Comparison of ENCODE assay signal across 14 cellular contexts in genomic region chr3:157502916-157503620, GRCh38. TPM values are rescaled to one million over a fixed set of nuclear protein-coding genes. Genes with fewer than 3 reads are reported as not detected.
A peak's percentile ranks its signal among the peaks of the same experiment; 100 is the strongest.
DNase-seq lines count a peak whose midpoint lies in the region; ATAC-seq, FAIRE-seq and TF ChIP-seq lines count a peak whose summit lies in the region.
"Had no signal": no experiment of that assay in that cellular context is flagged by ENCODE, and none has a peak within 500 bp of the region (broad histone marks: within the 10 kb centered on the region; RNA-seq: fewer than 3 reads in every experiment).

Gene VEPH1 (minus strand): TSS chr3:157503416. CDS start chr3:157495349, 8,067 bp downstream.

- no peaks in the 10 kb centered on the region for H3K36me3 ChIP-seq in K562 (ENCODE audit: control insufficient read depth, insufficient read depth, low read length)
- H3K36me3 ChIP-seq in aorta (ENCODE audit: control insufficient read depth in 1 of 2, insufficient read depth in 2 of 2, low read length in 1 of 2): no peaks in the 10 kb centered on the region
- H3K36me3 ChIP-seq: BLaER1 treated with 17β-estradiol and CSF1 and Interleukin-3, amounts not matched to agents 10 nM and 100 nM; esophagus squamous epithelium had no signal

- no TSS peak for BruUV-seq in K562 (replicated peaks; lab: Mats Ljungman, UMichigan)

- in situ Hi-C loops in K562 (cut with MboI): no loop called here

- no peaks in the 10 kb centered on the region; a peak in 1 of 5 replicates for H3K27me3 ChIP-seq in K562 (ENCODE audit: control insufficient read depth in 2 of 2, insufficient read depth in 2 of 2, low read length in 2 of 2)
- no peaks in the 10 kb centered on the region for H3K27me3 ChIP-seq in aorta (ENCODE audit: control insufficient read depth in 1 of 2, insufficient read depth in 2 of 2, low read length in 1 of 2)

- H3K9me1 ChIP-seq in K562 (ENCODE audit: control insufficient read depth, insufficient read depth, low read length): no peaks in the 10 kb centered on the region

- H3K27ac ChIP-seq in K562 (ENCODE audit: extremely low read depth, low read depth, low read length) (no peak within 1 kb of the TSS), aorta (ENCODE audit: low read depth in 1 of 2, low read length in 2 of 2) (no peak within 1 kb of the TSS)
- H3K27ac ChIP-seq: BLaER1 treated with 17β-estradiol and CSF1 and Interleukin-3, amounts not matched to agents 10 nM and 100 nM; esophagus squamous epithelium had no signal

- 33% methylated on average over 7 of the region's 7 CpGs for WGBS in K562 (ENCODE audit: insufficient coverage, low coverage, missing lambda C conversion rate)
- WGBS in aorta, 2 donors: 73 to 77% methylated on average over 7 of the region's 7 CpGs

- H3K79me2 ChIP-seq in K562 (ENCODE audit: control insufficient read depth, insufficient read depth, low read length): no peaks in the 10 kb centered on the region

- H3K4me3 ChIP-seq in K562: no peak within 1 kb of the TSS
- H3K4me3 ChIP-seq in aorta (ENCODE audit: low read length in 2 of 2): no peak within 1 kb of the TSS
- H3K4me3 ChIP-seq: BLaER1 treated with 17β-estradiol and CSF1 and Interleukin-3, amounts not matched to agents 10 nM and 100 nM; esophagus squamous epithelium had no signal

- H3K4me1 ChIP-seq in K562 (replicated peaks in 1 of 2; ENCODE audit: control insufficient read depth in 2 of 2, insufficient read depth in 2 of 2, low read length in 2 of 2) (peaks cover 4 to 12% of the 10 kb centered on the region in 2 experiments), aorta (ENCODE audit: control insufficient read depth in 1 of 2, insufficient read depth in 2 of 2, low read length in 2 of 2) (no peaks in the 10 kb centered on the region)

- CTCF ChIA-PET in K562 (lab: Yijun Ruan, JAX; ENCODE audit: low intra/inter-chr PET ratio): no interaction called here

- intact Hi-C loops in K562 (cut with micrococcal nuclease): no loop called here
- intact Hi-C loops in aorta (cut with DNase I): no loop called here

- no peak for TF ChIP-seq RAD21 in K562 (CRISPR knock-in tag; conservative IDR thresholded peaks at IDR 0.05 in 1 of 2, IDR thresholded peaks at IDR 0.05 in 1 of 2)

- TF ChIP-seq EP300 in K562 (IDR thresholded peaks at IDR 0.05; ENCODE audit: low read length): no peak

- FAIRE-seq in H54 (lab: Jason Lieb, UNC) (peak; percentile 65), K562 (lab: Jason Lieb, UNC) (no peak)

- no peak for TF ChIP-seq POLR2A in H54 (IDR thresholded peaks at IDR 0.05; ENCODE audit: low read depth, low read length)
- TF ChIP-seq POLR2A in K562 (conservative IDR thresholded peaks at IDR 0.05): no peak

- ATAC-seq in K562 (no peak), aorta (ENCODE audit: low FRiP score) (no peak), HG02798 (IDR thresholded peaks at IDR 0.05; ENCODE audit: poor library complexity, unreplicated experiment) (no peak)
- ATAC-seq: activated naive CD8-positive, alpha-beta T cell treated with anti-CD3 and anti-CD28 coated beads, Interleukin-2, amount 50 U/mL, for 24 hours had no signal

- H3K4me2 ChIP-seq in K562 (ENCODE audit: insufficient read depth, low read length): no peak within 1 kb of the TSS
- H3K4me2 ChIP-seq: BLaER1 treated with 17β-estradiol and CSF1 and Interleukin-3, amounts not matched to agents 10 nM and 100 nM had no signal

- no peak within 1 kb of the TSS for H3K9ac ChIP-seq in K562 (ENCODE audit: insufficient read depth in 1 of 2, low read depth in 2 of 2, low read length in 2 of 2)
- H3K9ac ChIP-seq: BLaER1 treated with 17β-estradiol and CSF1 and Interleukin-3, amounts not matched to agents 10 nM and 100 nM had no signal

- H3K9me3 ChIP-seq in K562 (replicated peaks; ENCODE audit: control insufficient read depth, insufficient read depth, low read depth, low read length) (no peaks in the 10 kb centered on the region), aorta (ENCODE audit: control insufficient read depth, low read length) (no peaks in the 10 kb centered on the region)
- H3K9me3 ChIP-seq: BLaER1 treated with 17β-estradiol and CSF1 and Interleukin-3, amounts not matched to agents 10 nM and 100 nM; esophagus squamous epithelium had no signal

- POLR2A ChIA-PET in K562 (lab: Yijun Ruan, JAX): interaction anchor here (0.6 to 1.2 kb wide), 5 partner anchors 9 to 353 kb away, joined by 3 read pairs; no protein-coding TSS in a partner anchor

- H4K20me1 ChIP-seq in K562 (replicated peaks; ENCODE audit: control insufficient read depth, insufficient read depth, low read length): no peaks in the 10 kb centered on the region
- H4K20me1 ChIP-seq: BLaER1 treated with 17β-estradiol and CSF1 and Interleukin-3, amounts not matched to agents 10 nM and 100 nM had no signal

- H2AFZ ChIP-seq in K562 (ENCODE audit: low read depth, low read length): 0 out of 2 replicates have a peak within 1 kb of the TSS, but pooled peaks have one; percentile 6

- DNase-seq in H54 (ENCODE audit: insufficient read length, low spot score): no peak
- DNase-seq in K562 (ENCODE audit: extremely low read depth in 1 of 4, low spot score in 3 of 4): peak in 1 of 4 experiments; percentile 11
- peak; percentile 42 for DNase-seq in iPS-NIHi11 (ENCODE audit: low spot score)
- no peak for DNase-seq in pulmonary artery endothelial cell (ENCODE audit: low read depth, low spot score)
- no peak for DNase-seq in aorta
- no peak for DNase-seq in NCI-H2171 treated with DMSO at 0.1 percent for 48 hours (lab: John Stamatoyannopoulos, UW)
- DNase-seq in NCI-H1092 (lab: John Stamatoyannopoulos, UW): no peak
- DNase-seq: activated naive CD8-positive, alpha-beta T cell treated with anti-CD3 and anti-CD28 coated beads, Interleukin-2, amount 50 U/mL, for 24 hours; esophagus squamous epithelium; NCI-H1092 treated with DMSO at 0.1 percent for 48 hours; NK-92 treated with Interleukin-12 subunit alpha and Interleukin-12 subunit beta, amount 100 ng/mL, for 24 hours; T1000 had no signal

- no peak for TF ChIP-seq CTCF in K562 (IDR thresholded peaks at IDR 0.05 in 2 of 3, conservative IDR thresholded peaks at IDR 0.05 in 1 of 3; ENCODE audit: insufficient read depth in 2 of 3, low read depth in 1 of 3, low read length in 3 of 3)

TF ChIP-seq in K562, 482 proteins besides CTCF, POLR2A, EP300 and RAD21 (continues in another document):
- TF ChIP-seq, protein P1, sequence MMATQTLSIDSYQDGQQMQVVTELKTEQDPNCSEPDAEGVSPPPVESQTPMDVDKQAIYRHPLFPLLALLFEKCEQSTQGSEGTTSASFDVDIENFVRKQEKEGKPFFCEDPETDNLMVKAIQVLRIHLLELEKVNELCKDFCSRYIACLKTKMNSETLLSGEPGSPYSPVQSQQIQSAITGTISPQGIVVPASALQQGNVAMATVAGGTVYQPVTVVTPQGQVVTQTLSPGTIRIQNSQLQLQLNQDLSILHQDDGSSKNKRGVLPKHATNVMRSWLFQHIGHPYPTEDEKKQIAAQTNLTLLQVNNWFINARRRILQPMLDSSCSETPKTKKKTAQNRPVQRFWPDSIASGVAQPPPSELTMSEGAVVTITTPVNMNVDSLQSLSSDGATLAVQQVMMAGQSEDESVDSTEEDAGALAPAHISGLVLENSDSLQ (IDR thresholded peaks at IDR 0.05): peak; percentile 26; the same call in 1 of the 2 replicates
- TF ChIP-seq PBX2 (CRISPR knock-in tag; IDR thresholded peaks at IDR 0.05; ENCODE audit: low read depth): no peak
- peak; percentile 19; the same call in 1 of the 2 replicates for TF ChIP-seq PBX2 (tag; conservative IDR thresholded peaks at IDR 0.05; ENCODE audit: low read depth)
- TF ChIP-seq FUS (optimal IDR thresholded peaks at IDR 0.05; ENCODE audit: low read depth, low read length): no peak
- TF ChIP-seq PRPF4 (IDR thresholded peaks at IDR 0.05; ENCODE audit: insufficient read depth, low read depth, low read length, poor library complexity, severe bottlenecking): no peak
- TF ChIP-seq NRF1 (conservative IDR thresholded peaks at IDR 0.05 in 1 of 2, IDR thresholded peaks at IDR 0.05 in 1 of 2): no peak

RNA-seq across cellular contexts. Expression of gene VEPH1, which starts in this region (rescaled TPM):
- total RNA-seq in K562 (2011; cell fraction: chromatin; rRNA removed; ENCODE audit: low replicate concordance): 9.7 and 15.1 TPM in 2 replicates
- total RNA-seq in K562 (2011; cell fraction: nucleolus; rRNA removed): 3.2 and 4.7 TPM in 2 replicates
- 3.7 and 7.6 TPM in 2 replicates for total RNA-seq in K562 (2011; cell fraction: nucleoplasm; rRNA removed)
- total RNA-seq in K562 (2014; rRNA removed) (3.7 and 5.3 TPM in 2 replicates), K562 (2014; rRNA removed; fragmentation: Illumina TruSeq; extraction: Trizol) (5.8 and 8.1 TPM in 2 replicates), K562 (2015; rRNA removed; fragmentation: Illumina TruSeq; extraction: Trizol) (5.3 and 5.7 TPM in 2 replicates), K562 (2021) (4.6 and 5.1 TPM in 2 replicates), pulmonary artery endothelial cell (261 and 264 TPM in 2 replicates), aorta (under 1 TPM in 1 of 2 donors, not detected in 1; 0.81 TPM)
- polyA plus RNA-seq in K562 (2011; rRNA removed) (2.7 and 15.6 TPM in 2 replicates), K562 (2014; fragmentation: Illumina TruSeq; extraction: Trizol) (7.4 and 8.3 TPM in 2 replicates), K562 (2014; fragmentation: Nextera tagmentation; extraction: Ambion mirVana) (10 to 100 TPM; 10.4 to 11.2 TPM), K562 (2014; rRNA removed) (4.4 and 4.5 TPM in 2 replicates), aorta (under 1 TPM in 1 of 2 donors, not detected in 1; 0.77 TPM)
- 0.97 and 3.2 TPM in 2 replicates for polyA plus RNA-seq in K562 (2011; cell fraction: cytosol; rRNA removed)
- polyA plus RNA-seq in K562 (2011; cell fraction: nucleus; rRNA removed): 3.3 and 20.2 TPM in 2 replicates
- polyA plus RNA-seq in K562 (2012): 7.4 and 9.8 TPM in 2 replicates
- polyA minus RNA-seq in K562 (2011; rRNA and poly(A)+ RNA removed): 4.8 and 17.5 TPM in 2 replicates
- 4.8 TPM in 1 of 2 replicates, not detected in the other for polyA minus RNA-seq in K562 (2011; cell fraction: cytosol; rRNA and poly(A)+ RNA removed)
- 4.7 and 14.9 TPM in 2 replicates for polyA minus RNA-seq in K562 (2011; cell fraction: nucleus; rRNA and poly(A)+ RNA removed)
- total RNA-seq: esophagus squamous epithelium had no signal

Comparison
In these comparisons a context has a peak if more than half of its experiments do, and no peak if none do; other contexts are left out.
1. RNA of gene VEPH1 (total RNA-seq): 261 to 264 TPM in pulmonary artery endothelial cell; 3.2 to 15.1 TPM in K562 and 0.81 TPM in aorta; every median in the first group is over 10 times any median in the second.